ENCODE assay signal across 9 cellular contexts in genomic region chr2:20509766-20510490, GRCh38.
DNase-seq lines count a peak whose midpoint lies in the region; ATAC-seq, FAIRE-seq and TF ChIP-seq lines count a peak whose summit lies in the region.
"Had no signal": no experiment of that assay in that cellular context is flagged by ENCODE, and none has a peak within 500 bp of the region (broad histone marks: within the 10 kb centered on the region; RNA-seq: fewer than 3 reads in every experiment).

No MANE protein-coding gene starts in this region.

- H3K4me3 ChIP-seq in choroid plexus epithelial cell (ENCODE audit: low read depth, low read length): no peak overlapping the region

- intact Hi-C loops in posterior cingulate gyrus (cut with DNase I): loop anchor here (10.0 kb wide), 1 partner anchor 95 kb away; no protein-coding TSS in a partner anchor

- TF ChIP-seq CTCF in choroid plexus epithelial cell (conservative IDR thresholded peaks at IDR 0.05; ENCODE audit: low read depth, low read length): no peak

- peaks cover 0 to under 1% of the 10 kb centered on the region in 2 donors for H3K9me3 Mint-ChIP-seq in activated T-cell treated with anti-CD3 and anti-CD28 coated beads, Interleukin-2, amount 50 U/mL, for 72 hours

- peaks cover 10% of the 10 kb centered on the region for H3K4me1 Mint-ChIP-seq in activated T-cell treated with anti-CD3 and anti-CD28 coated beads, Interleukin-2, amount 50 U/mL, for 72 hours (ENCODE audit: low read depth)

- DNase-seq in H54 (ENCODE audit: insufficient read length, low spot score) (peak; percentile 70), NCI-H2227 (lab: John Stamatoyannopoulos, UW; ENCODE audit: unreplicated experiment) (peak; percentile 36), choroid plexus epithelial cell (ENCODE audit: low read depth) (peak; percentile 51), posterior cingulate gyrus (peak in 7 of 10 donors; percentile 54 to 94 (median 72)), GOT3 (lab: John Stamatoyannopoulos, UW) (no peak)
- no peak for DNase-seq in effector CD4-positive, alpha-beta T cell
- no peak for DNase-seq in activated T-cell treated with anti-CD3 and anti-CD28 coated beads, Interleukin-2, amount 50 U/mL, for 72 hours
- DNase-seq: activated CD4-positive, CD25-positive, alpha-beta regulatory T cell had no signal

- no peak for TF ChIP-seq POLR2A in H54 (IDR thresholded peaks at IDR 0.05; ENCODE audit: low read depth, low read length)

- peaks cover under 1 to 1% of the 10 kb centered on the region in 2 donors for H3K36me3 Mint-ChIP-seq in activated T-cell treated with anti-CD3 and anti-CD28 coated beads, Interleukin-2, amount 50 U/mL, for 72 hours (ENCODE audit: insufficient read depth in 2 of 2)

- ATAC-seq in GM18520 (IDR thresholded peaks at IDR 0.05; ENCODE audit: unreplicated experiment): no peak
- no peak for ATAC-seq in activated T-cell treated with anti-CD3 and anti-CD28 coated beads, Interleukin-2, amount 50 U/mL, for 72 hours (replicated peaks in 1 of 2)

- FAIRE-seq in H54 (lab: Jason Lieb, UNC): no peak

- no peak overlapping the region for H3K27ac Mint-ChIP-seq in activated T-cell treated with anti-CD3 and anti-CD28 coated beads, Interleukin-2, amount 50 U/mL, for 72 hours

- peaks cover 9% of the 10 kb centered on the region for H3K27me3 Mint-ChIP-seq in activated T-cell treated with anti-CD3 and anti-CD28 coated beads, Interleukin-2, amount 50 U/mL, for 72 hours (ENCODE audit: low read depth)

- H3K4me3 Mint-ChIP-seq in activated T-cell treated with anti-CD3 and anti-CD28 coated beads, Interleukin-2, amount 50 U/mL, for 72 hours: no peak overlapping the region

Comparison
In these comparisons a context has a peak if more than half of its experiments do, and no peak if none do; other contexts are left out.
1. DNase-seq: peak in H54 (single experiment), NCI-H2227 (single experiment), choroid plexus epithelial cell (single experiment) and posterior cingulate gyrus (7 of 10); none in GOT3 (single experiment), effector CD4-positive, alpha-beta T cell (single experiment) and activated T-cell treated with anti-CD3 and anti-CD28 coated beads, Interleukin-2, amount 50 U/mL, for 72 hours (0 of 2).